ENCODE assay signal across 24 cellular contexts in genomic region chr12:130444081-130444480, GRCh38.
DNase-seq lines count a peak whose midpoint lies in the region; ATAC-seq and TF ChIP-seq lines count a peak whose summit lies in the region.
"Had no signal": no experiment of that assay in that cellular context is flagged by ENCODE, and none has a peak within 500 bp of the region (broad histone marks: within the 10 kb centered on the region; RNA-seq: fewer than 3 reads in every experiment).

No MANE protein-coding gene starts in this region.

- WGBS in spleen, 5 donors = 56 to 73% (median 66%) methylated on average over 5 of the region's 5 CpGs

- H3K9me3 ChIP-seq in spleen = peaks cover 0 to 19% (median 0%) of the 10 kb centered on the region in 8 donors
- H3K9me3 ChIP-seq: A549, BE2C, HAP-1 had no signal

- H3K27ac ChIP-seq in spleen = no peak overlapping the region
- H3K27ac ChIP-seq: A549; BLaER1 treated with 17β-estradiol and CSF1 and Interleukin-3, amounts not matched to agents 10 nM and 100 nM had no signal

- no peak overlapping the region for H3K4me3 Mint-ChIP-seq in chondrocyte (ENCODE audit: unreplicated experiment)
- H3K4me3 Mint-ChIP-seq: CD14-positive monocyte; CD4-positive, alpha-beta T cell; CD8-positive, alpha-beta memory T cell; GM23338; HFFc6 had no signal

- H3K27me3 Mint-ChIP-seq in chondrocyte (ENCODE audit: low read depth) = no peaks in the 10 kb centered on the region
- H3K27me3 Mint-ChIP-seq: CD4-positive, alpha-beta T cell; CD8-positive, alpha-beta memory T cell had no signal

- DNase-seq in RPMI8226 (peak; percentile 13), chondrocyte (ENCODE audit: low spot score) (peak; percentile 17), omental fat pad (ENCODE audit: low spot score) (no peak), spleen (peak; percentile 8), NCI-H1092 treated with DMSO at 0.1 percent for 48 hours (lab: John Stamatoyannopoulos, UW) (no peak)
- DNase-seq: 8988T; ACHN; AML-193; BE2C; CD4-positive, alpha-beta T cell; CD8-positive, alpha-beta memory T cell; DMS 273 treated with DMSO at 0.1 percent for 48 hours; DMS79; EL; GDM1; HFFc6 had no signal

- TF ChIP-seq CTCF in chondrocyte (IDR thresholded peaks at IDR 0.05) (no peak), omental fat pad (IDR thresholded peaks at IDR 0.05) (no peak), spleen (IDR thresholded peaks at IDR 0.05 in 8 of 11, conservative IDR thresholded peaks at IDR 0.05 in 3 of 11) (no peak)

- H3K9me3 Mint-ChIP-seq in chondrocyte (ENCODE audit: low read depth) = peaks cover 8% of the 10 kb centered on the region

- no peak overlapping the region for H3K4me3 ChIP-seq in spleen
- H3K4me3 ChIP-seq: A549; BLaER1 treated with 17β-estradiol and CSF1 and Interleukin-3, amounts not matched to agents 10 nM and 100 nM; GM12878; GM23338; HAP-1 had no signal

- no peaks in the 10 kb centered on the region for H3K27me3 ChIP-seq in spleen (replicated peaks in 1 of 7)
- H3K27me3 ChIP-seq: BE2C; BLaER1 treated with 17β-estradiol and CSF1 and Interleukin-3, amounts not matched to agents 10 nM and 100 nM had no signal

- intact Hi-C loops in spleen (cut with DNase I; ENCODE audit: low total_unique reads) = no loop called here

- H3K4me1 Mint-ChIP-seq in chondrocyte (ENCODE audit: low read depth) = no peaks in the 10 kb centered on the region
- H3K4me1 Mint-ChIP-seq: CD14-positive monocyte; CD8-positive, alpha-beta memory T cell; GM23338 had no signal

- TF ChIP-seq POLR2A in spleen (IDR thresholded peaks at IDR 0.05) = no peak
- no peak for TF ChIP-seq POLR2A in GM18505 (IDR thresholded peaks at IDR 0.05; ENCODE audit: borderline replicate concordance, extremely low read depth, insufficient read depth, insufficient read length)

- H3K4me1 ChIP-seq in spleen = no peaks in the 10 kb centered on the region
- H3K4me1 ChIP-seq: A549; BE2C; BLaER1 treated with 17β-estradiol and CSF1 and Interleukin-3, amounts not matched to agents 10 nM and 100 nM; HAP-1 had no signal

- ATAC-seq in omental fat pad (ENCODE audit: low FRiP score) = peak; percentile 38
- no peak for ATAC-seq in GM18505 (IDR thresholded peaks at IDR 0.05; ENCODE audit: unreplicated experiment)
- no peak for ATAC-seq in HG02588 (IDR thresholded peaks at IDR 0.05; ENCODE audit: unreplicated experiment)
- ATAC-seq: A549, GM12878, GM23338 had no signal

- H3K36me3 Mint-ChIP-seq in chondrocyte (ENCODE audit: low read depth) = no peaks in the 10 kb centered on the region
- H3K36me3 Mint-ChIP-seq: CD14-positive monocyte; CD8-positive, alpha-beta memory T cell had no signal

- no peak overlapping the region for H3K27ac Mint-ChIP-seq in chondrocyte (ENCODE audit: unreplicated experiment)
- H3K27ac Mint-ChIP-seq: CD14-positive monocyte; CD4-positive, alpha-beta T cell; CD8-positive, alpha-beta memory T cell; GM23338; HFFc6 had no signal

- peaks cover 0 to 6% (median 0%) of the 10 kb centered on the region in 6 donors for H3K36me3 ChIP-seq in spleen
- H3K36me3 ChIP-seq: BLaER1 treated with 17β-estradiol and CSF1 and Interleukin-3, amounts not matched to agents 10 nM and 100 nM; HAP-1 had no signal

Comparison
In these comparisons a context has a peak if more than half of its experiments do, and no peak if none do; other contexts are left out.
1. DNase-seq: peak in RPMI8226 (single experiment), chondrocyte (single experiment) and spleen (single experiment); none in omental fat pad (single experiment) and NCI-H1092 treated with DMSO at 0.1 percent for 48 hours (single experiment).